8 cellular contexts compared by ENCODE assay signal in genomic region chr3:196712514-196713413, GRCh38. TPM values are rescaled to one million over a fixed set of nuclear protein-coding genes. Genes with fewer than 3 reads are reported as not detected.
DNase-seq lines count a peak whose midpoint lies in the region; ATAC-seq and TF ChIP-seq lines count a peak whose summit lies in the region.

No MANE protein-coding gene starts in this region.

- peak; percentile 67 for DNase-seq in AG10803 (ENCODE audit: low read depth)
- peak; percentile 57 to 62 for DNase-seq in SJCRH30
- no peak for DNase-seq in skeletal muscle cell (ENCODE audit: low read depth)
- no peak for DNase-seq in HuH-7.5 (ENCODE audit: low spot score)

- no peaks in the 10 kb centered on the region for H3K9me3 ChIP-seq in SJCRH30 (replicated peaks)

- peak overlapping the region; percentile 89 for H3K4me3 ChIP-seq in AG10803 (ENCODE audit: low read length)
- H3K4me3 ChIP-seq in SJCRH30: peak overlapping the region; percentile 87
- peak overlapping the region; percentile 73 for H3K4me3 ChIP-seq in iPS-11a (ENCODE audit: low read depth, low read length)
- H3K4me3 ChIP-seq in skeletal muscle cell (ENCODE audit: low read depth, low read length): peak overlapping the region; percentile 92

- H3K27me3 ChIP-seq in SJCRH30: no peaks in the 10 kb centered on the region

- no peaks in the 10 kb centered on the region for H3K4me1 ChIP-seq in SJCRH30

- ATAC-seq in GM18909 (IDR thresholded peaks at IDR 0.05; ENCODE audit: poor library complexity, unreplicated experiment) (peak; percentile 54), HG03196 (IDR thresholded peaks at IDR 0.05; ENCODE audit: unreplicated experiment) (peak; percentile 51)

- H3K36me3 ChIP-seq in SJCRH30: 0 out of 2 replicates have a peak, but pooled peaks cover 5% of the 10 kb centered on the region

- H3K27ac ChIP-seq in SJCRH30: peak overlapping the region; percentile 42
- H3K27ac ChIP-seq in angular gyrus (ENCODE audit: low read depth, low read length): peak overlapping the region; percentile 84

- TF ChIP-seq CTCF in AG10803 (conservative IDR thresholded peaks at IDR 0.05; ENCODE audit: low read length): no peak

RNA-seq across cellular contexts. Expression of gene PIGX, which starts 0.6 kb away (rescaled TPM):
- total RNA-seq in SJCRH30 (2014; rRNA removed; shearing (Covaris generic)): 34.7 and 47.1 TPM in 2 replicates

RNA-seq across cellular contexts. Expression of gene CEP19, which starts 0.7 kb away (rescaled TPM):
- total RNA-seq in SJCRH30 (2014; rRNA removed; shearing (Covaris generic)): 1.7 and 2.7 TPM in 2 replicates

RNA-seq across cellular contexts. Expression of gene PAK2, which starts 26.9 kb away (rescaled TPM):
- 49.1 and 51.3 TPM in 2 replicates for total RNA-seq in SJCRH30 (2014; rRNA removed; shearing (Covaris generic))

Comparison
In these comparisons a context has a peak if more than half of its experiments do, and no peak if none do; other contexts are left out.
1. DNase-seq: peak in AG10803 (single experiment) and SJCRH30 (2 of 2); none in skeletal muscle cell (single experiment) and HuH-7.5 (single experiment).
2. Peak in every context shown above with its lines, with median percentiles within 50 percentile points of each other: H3K4me3 ChIP-seq.